Comparison of ENCODE assay signal across 8 cellular contexts in the genomic region with DNA sequence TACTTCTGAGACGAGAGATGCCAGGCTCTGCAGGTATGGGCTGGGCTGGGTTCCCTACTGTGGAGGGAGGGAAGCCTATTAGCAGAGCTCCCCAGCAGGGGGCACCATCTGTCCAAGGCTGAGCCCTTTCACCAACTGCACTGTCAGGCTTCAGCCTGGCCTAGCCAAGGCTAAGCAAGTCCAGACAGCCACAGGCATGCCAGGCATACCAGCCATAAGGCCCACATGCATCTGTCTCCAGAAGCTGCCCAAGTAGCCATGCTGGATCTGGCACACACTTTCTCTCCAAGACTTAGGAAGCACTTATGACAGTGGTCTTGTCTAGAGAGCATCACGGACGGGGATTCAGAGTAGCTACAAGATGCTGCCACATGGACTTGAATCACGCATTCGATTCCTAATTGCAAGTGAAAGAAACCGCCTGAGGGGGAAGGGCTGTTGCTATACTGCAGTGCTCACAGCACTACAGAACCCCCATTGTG. TPM values are rescaled to one million over a fixed set of nuclear protein-coding genes. Genes with fewer than 3 reads are reported as not detected.
DNase-seq lines count a peak whose midpoint lies in the region; ATAC-seq and TF ChIP-seq lines count a peak whose summit lies in the region.

No MANE protein-coding gene starts in this region.

- H3K36me3 ChIP-seq in vagina, result peaks cover 0 to 29% of the 10 kb centered on the region in 2 donors

- H3K27ac ChIP-seq in vagina, result no peak overlapping the region

- no peak overlapping the region for H3K27ac Mint-ChIP-seq in activated naive CD4-positive, alpha-beta T cell treated with anti-CD3 and anti-CD28 coated beads, Interleukin-2, amount 10 ng/mL, durations not matched to agents 7 days and 5 days
- H3K27ac Mint-ChIP-seq in progenitor cell of endocrine pancreas, result peak overlapping the region; percentile 33

- CTCF ChIA-PET in activated naive CD4-positive, alpha-beta T cell treated with anti-CD3 and anti-CD28 coated beads, Interleukin-2, amount 10 ng/mL, durations not matched to agents 7 days and 5 days (lab: Charles Lee), result interaction anchor here (0.6 to 9.0 kb wide), 29 partner anchors 10 to 514 kb away, joined by 3 to 109 read pairs (median 4); partner anchors contain the start of gene RUVBL1

- intact Hi-C loops in Right ventricle myocardium inferior (cut with DNase I), result loop anchor here (1.0 to 5.0 kb wide), 2 partner anchors 38 to 402 kb away; no protein-coding TSS in a partner anchor
- intact Hi-C loops in vagina (cut with DNase I), result no loop called here

- TF ChIP-seq POLR2A in vagina (IDR thresholded peaks at IDR 0.05), result no peak

- H3K4me3 ChIP-seq in vagina, result no peak overlapping the region

- H3K9me3 ChIP-seq in vagina, result no peaks in the 10 kb centered on the region

- peaks cover 44% of the 10 kb centered on the region for H3K36me3 Mint-ChIP-seq in activated naive CD4-positive, alpha-beta T cell treated with anti-CD3 and anti-CD28 coated beads, Interleukin-2, amount 10 ng/mL, durations not matched to agents 7 days and 5 days
- peaks cover 25% of the 10 kb centered on the region for H3K36me3 Mint-ChIP-seq in progenitor cell of endocrine pancreas (ENCODE audit: insufficient read depth)

- H3K27me3 Mint-ChIP-seq in activated naive CD4-positive, alpha-beta T cell treated with anti-CD3 and anti-CD28 coated beads, Interleukin-2, amount 10 ng/mL, durations not matched to agents 7 days and 5 days, result no peaks in the 10 kb centered on the region
- no peaks in the 10 kb centered on the region for H3K27me3 Mint-ChIP-seq in progenitor cell of endocrine pancreas

- ATAC-seq in GM21526 (IDR thresholded peaks at IDR 0.05; ENCODE audit: low FRiP score, unreplicated experiment), result peak; percentile 65
- peak; percentile 95 for ATAC-seq in Right ventricle myocardium inferior

- H3K9me3 Mint-ChIP-seq in activated naive CD4-positive, alpha-beta T cell treated with anti-CD3 and anti-CD28 coated beads, Interleukin-2, amount 10 ng/mL, durations not matched to agents 7 days and 5 days, result no peaks in the 10 kb centered on the region
- no peaks in the 10 kb centered on the region for H3K9me3 Mint-ChIP-seq in progenitor cell of endocrine pancreas (ENCODE audit: low read depth)

- DNase-seq in DMS 273 (lab: John Stamatoyannopoulos, UW; ENCODE audit: unreplicated experiment) (peak; percentile 98), SK-N-DZ (ENCODE audit: low spot score) (peak; percentile 42), Right ventricle myocardium inferior (ENCODE audit: missing footprints) (peak; percentile 85), progenitor cell of endocrine pancreas (ENCODE audit: low spot score, unreplicated experiment) (peak; percentile 60), vagina (ENCODE audit: extremely low spot score in 2 of 2) (peak in 1 of 2 donors; percentile 93)
- DNase-seq in activated naive CD4-positive, alpha-beta T cell treated with anti-CD3 and anti-CD28 coated beads, Interleukin-2, amount 10 ng/mL, durations not matched to agents 7 days and 5 days, result peak; percentile 87

- no peak overlapping the region for H3K4me3 Mint-ChIP-seq in activated naive CD4-positive, alpha-beta T cell treated with anti-CD3 and anti-CD28 coated beads, Interleukin-2, amount 10 ng/mL, durations not matched to agents 7 days and 5 days
- H3K4me3 Mint-ChIP-seq in progenitor cell of endocrine pancreas (ENCODE audit: low read depth), result no peak overlapping the region

- H3K4me1 ChIP-seq in vagina, result peaks cover 4% of the 10 kb centered on the region

- TF ChIP-seq CTCF in LNCAP (IDR thresholded peaks at IDR 0.05) (peak; percentile 89), progenitor cell of endocrine pancreas (IDR thresholded peaks at IDR 0.05; ENCODE audit: unreplicated experiment) (peak; percentile 75), vagina (IDR thresholded peaks at IDR 0.05) (peak; percentile 60 to 85 (median 77))

- peaks cover 14% of the 10 kb centered on the region for H3K4me1 Mint-ChIP-seq in activated naive CD4-positive, alpha-beta T cell treated with anti-CD3 and anti-CD28 coated beads, Interleukin-2, amount 10 ng/mL, durations not matched to agents 7 days and 5 days
- H3K4me1 Mint-ChIP-seq in progenitor cell of endocrine pancreas (ENCODE audit: low read depth), result peaks cover 13% of the 10 kb centered on the region

- H3K27me3 ChIP-seq in vagina, result no peaks in the 10 kb centered on the region

RNA-seq across cellular contexts. Expression of gene RUVBL1, which starts 28.3 kb away (rescaled TPM):
- polyA plus RNA-seq in SK-N-DZ (2014; cell fraction: cytosol; rRNA removed), result 258 and 297 TPM in 2 replicates
- polyA plus RNA-seq in SK-N-DZ (2014; cell fraction: nucleus; rRNA removed), result 86.8 and 137 TPM in 2 replicates
- total RNA-seq in Right ventricle myocardium inferior (21.4 TPM), progenitor cell of endocrine pancreas (51.3 and 53.6 TPM in 2 replicates), vagina (26.0 TPM)

RNA-seq across cellular contexts. Expression of gene SEC61A1, which starts 43.0 kb away (rescaled TPM):
- polyA plus RNA-seq in SK-N-DZ (2014; cell fraction: cytosol; rRNA removed), result 88.4 and 92.5 TPM in 2 replicates
- polyA plus RNA-seq in SK-N-DZ (2014; cell fraction: nucleus; rRNA removed), result 73.1 and 90.5 TPM in 2 replicates
- total RNA-seq in Right ventricle myocardium inferior (57.5 TPM), progenitor cell of endocrine pancreas (171 and 176 TPM in 2 replicates), vagina (92.8 TPM)

RNA-seq across cellular contexts. Expression of gene EEFSEC, which starts 58.0 kb away (rescaled TPM):
- 5.0 and 7.9 TPM in 2 replicates for polyA plus RNA-seq in SK-N-DZ (2014; cell fraction: cytosol; rRNA removed)
- 9.0 and 10.0 TPM in 2 replicates for polyA plus RNA-seq in SK-N-DZ (2014; cell fraction: nucleus; rRNA removed)
- total RNA-seq in Right ventricle myocardium inferior, result 19.4 TPM
- 10.6 and 11.8 TPM in 2 replicates for total RNA-seq in progenitor cell of endocrine pancreas
- 24.6 TPM for total RNA-seq in vagina
